ENCODE assay signal across 24 cellular contexts in the genomic region with DNA sequence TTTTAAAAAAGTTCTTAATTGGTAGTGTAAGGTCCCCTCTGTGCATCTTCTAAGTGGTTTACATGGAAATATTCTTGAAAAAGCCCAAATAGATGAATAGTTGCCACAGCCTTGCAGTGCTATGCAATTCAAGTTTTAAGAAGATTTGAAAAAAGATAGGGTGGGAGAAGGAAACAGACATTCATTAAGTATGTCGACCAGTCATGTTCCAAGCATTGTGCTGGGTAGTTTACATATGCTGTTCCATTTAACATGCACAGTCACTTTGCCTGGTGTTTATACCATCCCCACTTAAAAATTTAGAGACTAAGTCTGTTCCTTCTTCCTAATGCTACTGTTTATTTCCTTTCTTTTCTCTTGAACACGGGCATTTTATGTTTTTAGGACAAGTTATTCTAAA. TPM values are rescaled to one million over a fixed set of nuclear protein-coding genes. Genes with fewer than 3 reads are reported as not detected.
DNase-seq lines count a peak whose midpoint lies in the region; TF ChIP-seq lines count a peak whose summit lies in the region.
"Had no signal": no experiment of that assay in that cellular context is flagged by ENCODE, and none has a peak within 500 bp of the region (broad histone marks: within the 10 kb centered on the region; RNA-seq: fewer than 3 reads in every experiment).

No MANE protein-coding gene starts in this region.

- H3K9me3 Mint-ChIP-seq in Calu3 (ENCODE audit: low read depth, unreplicated experiment): peaks cover 6% of the 10 kb centered on the region
- H3K9me3 Mint-ChIP-seq: activated T-cell treated with anti-CD3 and anti-CD28 coated beads, Interleukin-2, amount 50 U/mL, for 24 hours; CD4-positive, alpha-beta T cell; stimulated activated effector memory CD8-positive, alpha-beta T cell treated with anti-CD3 and anti-CD28 coated beads, Interleukin-12 subunit alpha, Interleukin-12 subunit beta, amount 100 ng/mL, for 72 hours; T-helper 2 cell treated with Interferon-gamma antibody and Interleukin-4, amounts not matched to agents 5 μg/mL and 100 μg/mL, for 36 hours had no signal

- H3K4me3 Mint-ChIP-seq in Calu3 (ENCODE audit: low read depth, unreplicated experiment): no peak overlapping the region
- H3K4me3 Mint-ChIP-seq: activated CD4-positive, alpha-beta memory T cell treated with anti-CD3 and anti-CD28 coated beads, Interleukin-2, amount 10 ng/mL, durations not matched to agents 7 days and 5 days; activated T-cell treated with anti-CD3 and anti-CD28 coated beads, Interleukin-2, amount 50 U/mL, for 24 hours; CD4-positive, alpha-beta T cell; nephron progenitor cell; stimulated activated effector memory CD8-positive, alpha-beta T cell treated with anti-CD3 and anti-CD28 coated beads, Interleukin-12 subunit alpha, Interleukin-12 subunit beta, amount 100 ng/mL, for 72 hours; T-helper 2 cell treated with Interferon-gamma antibody and Interleukin-4, amounts not matched to agents 5 μg/mL and 100 μg/mL, for 36 hours; WTC11 had no signal

- no peak overlapping the region for H3K18ac ChIP-seq in mesenchymal stem cell (ENCODE audit: low read depth in 1 of 2, low read length in 2 of 2)

- H3K4me3 ChIP-seq in HL-60 (replicated peaks; ENCODE audit: insufficient read depth, low read length): no peak overlapping the region
- peak overlapping the region; percentile 20; the same call in 1 of the 2 replicates for H3K4me3 ChIP-seq in WI38 (ENCODE audit: low read depth, low read length)
- H3K4me3 ChIP-seq in mesenchymal stem cell (ENCODE audit: insufficient read depth in 1 of 2, low read depth in 1 of 2, low read length in 2 of 2): no peak overlapping the region
- H3K4me3 ChIP-seq: mucosa of descending colon, sigmoid colon, SK-N-MC, thoracic aorta had no signal

- H3K4me1 ChIP-seq in mesenchymal stem cell (ENCODE audit: control insufficient read depth, insufficient read depth, low read depth, low read length): no peaks in the 10 kb centered on the region
- H3K4me1 ChIP-seq: sigmoid colon had no signal

- no peaks in the 10 kb centered on the region for H3K36me3 Mint-ChIP-seq in Calu3 (ENCODE audit: insufficient read depth, unreplicated experiment)
- H3K36me3 Mint-ChIP-seq: stimulated activated effector memory CD8-positive, alpha-beta T cell treated with anti-CD3 and anti-CD28 coated beads, Interleukin-12 subunit alpha, Interleukin-12 subunit beta, amount 100 ng/mL, for 72 hours; WTC11 had no signal

- no peak overlapping the region for H2BK15ac ChIP-seq in mesenchymal stem cell (ENCODE audit: low read depth, poor library complexity, severe bottlenecking)

- intact Hi-C loops in Calu3 (cut with micrococcal nuclease; ENCODE audit: unreplicated experiment): no loop called here

- no peak overlapping the region for H4K8ac ChIP-seq in mesenchymal stem cell (ENCODE audit: low read length)

- no peaks in the 10 kb centered on the region for H3K9me3 ChIP-seq in mesenchymal stem cell (ENCODE audit: control insufficient read depth, low read length)
- H3K9me3 ChIP-seq: mucosa of descending colon, sigmoid colon, thoracic aorta had no signal

- no peak overlapping the region for H3K23ac ChIP-seq in mesenchymal stem cell (ENCODE audit: low read length in 2 of 2)

- no peak overlapping the region for H3K9ac ChIP-seq in mesenchymal stem cell (ENCODE audit: low read length)

- peaks cover 22% of the 10 kb centered on the region for H3K4me1 Mint-ChIP-seq in Calu3 (ENCODE audit: low read depth, unreplicated experiment)
- H3K4me1 Mint-ChIP-seq: nephron progenitor cell, WTC11 had no signal

- CTCF ChIA-PET in Calu3 (lab: Charles Lee): no interaction called here

- no peak overlapping the region for H2BK120ac ChIP-seq in mesenchymal stem cell (ENCODE audit: low read depth, low read length)

- H3K36me3 ChIP-seq in mesenchymal stem cell (ENCODE audit: control insufficient read depth in 1 of 2, insufficient read depth in 2 of 2, low read depth in 1 of 2, low read length in 2 of 2): no peaks in the 10 kb centered on the region
- H3K36me3 ChIP-seq: sigmoid colon, thoracic aorta had no signal

- no peaks in the 10 kb centered on the region for H3K27me3 ChIP-seq in HL-60 (ENCODE audit: insufficient read depth, poor library complexity, severe bottlenecking)
- no peaks in the 10 kb centered on the region for H3K27me3 ChIP-seq in mesenchymal stem cell (ENCODE audit: control insufficient read depth in 1 of 2, insufficient read depth in 1 of 2, low read length in 2 of 2)
- H3K27me3 ChIP-seq: sigmoid colon had no signal

- TF ChIP-seq CTCF in Calu3 (IDR thresholded peaks at IDR 0.05; ENCODE audit: unreplicated experiment): no peak
- no peak for TF ChIP-seq CTCF in HL-60 (IDR thresholded peaks at IDR 0.05; ENCODE audit: insufficient read depth, low read length)
- TF ChIP-seq CTCF in WI38 (IDR thresholded peaks at IDR 0.05; ENCODE audit: low read depth, low read length): no peak

- no peak overlapping the region for H2BK5ac ChIP-seq in mesenchymal stem cell (ENCODE audit: low read depth, low read length, poor library complexity, severe bottlenecking)

- no peak overlapping the region for H3K4ac ChIP-seq in mesenchymal stem cell (ENCODE audit: low read depth in 1 of 2, low read length in 2 of 2)

- DNase-seq in Calu3 (no peak), HL-60 (ENCODE audit: low read depth in 1 of 2, low spot score in 1 of 2) (no peak), mesenchymal stem cell (peak; percentile 47), mesenteric fat pad (ENCODE audit: low spot score) (no peak), DMS53 treated with DMSO at 0.1 percent for 48 hours (lab: John Stamatoyannopoulos, UW; ENCODE audit: unreplicated experiment) (no peak)
- DNase-seq in stimulated activated CD4-positive, alpha-beta T cell treated with anti-CD3 and anti-CD28 coated beads, Interleukin-12 subunit alpha, Interleukin-12 subunit beta, amount 100 ng/mL, for 4 hours: no peak
- no peak for DNase-seq in activated CD8-positive, alpha-beta memory T cell treated with anti-CD3 and anti-CD28 coated beads, Interleukin-2, amount 50 U/mL, for 4 hours
- DNase-seq: activated CD4-positive, alpha-beta memory T cell treated with anti-CD3 and anti-CD28 coated beads, Interleukin-2, amount 10 ng/mL, durations not matched to agents 7 days and 5 days; activated naive CD4-positive, alpha-beta T cell treated with Interleukin-2 at 50 U/mL for 16 hours; activated T-cell treated with anti-CD3 and anti-CD28 coated beads, Interleukin-2, amount 50 U/mL, for 24 hours; CD4-positive, alpha-beta T cell; left ventricle myocardium superior; mucosa of descending colon; NCI-H1105 treated with DMSO at 0.1 percent for 48 hours; NCI-H2081 treated with DMSO at 0.1 percent for 48 hours; nephron progenitor cell; sigmoid colon; stimulated activated CD4-positive, alpha-beta T cell treated with anti-CD3 and anti-CD28 coated beads, Interleukin-1b, Interleukin-23, amount 100 ng/mL, for 48 hours had no signal

- no peaks in the 10 kb centered on the region for H3K79me1 ChIP-seq in mesenchymal stem cell (replicated peaks; ENCODE audit: low read length, poor library complexity, severe bottlenecking)

- H4K91ac ChIP-seq in mesenchymal stem cell (ENCODE audit: low read length): no peak overlapping the region

- 10% methylated on average over 1 of the region's 2 CpGs for WGBS in mesenchymal stem cell

- H3K27ac ChIP-seq in HL-60 (replicated peaks): peak overlapping the region; percentile 67
- H3K27ac ChIP-seq in mesenchymal stem cell (ENCODE audit: low read length, poor library complexity, severe bottlenecking): no peak overlapping the region
- H3K27ac ChIP-seq: sigmoid colon, SK-N-MC, thoracic aorta had no signal

- TSS peak; percentile 84 for BruUV-seq in Calu3 (replicated peaks; lab: Mats Ljungman, UMichigan)

- H3K4me2 ChIP-seq in mesenchymal stem cell (ENCODE audit: low read length, poor library complexity, severe bottlenecking): no peak overlapping the region

- no peak overlapping the region for H2BK12ac ChIP-seq in mesenchymal stem cell (ENCODE audit: low read length in 2 of 2)

- no peak overlapping the region for H2AFZ ChIP-seq in mesenchymal stem cell (ENCODE audit: low read depth, low read length)

- no peaks in the 10 kb centered on the region for H3K27me3 Mint-ChIP-seq in Calu3 (ENCODE audit: unreplicated experiment)

- no peak overlapping the region for H3K14ac ChIP-seq in mesenchymal stem cell (ENCODE audit: low read length in 2 of 2)

- no peak overlapping the region for H2AK5ac ChIP-seq in mesenchymal stem cell (ENCODE audit: low read length, severe bottlenecking)

- H3K27ac Mint-ChIP-seq in Calu3 (ENCODE audit: unreplicated experiment): peak overlapping the region; percentile 93
- H3K27ac Mint-ChIP-seq: activated CD4-positive, alpha-beta memory T cell treated with anti-CD3 and anti-CD28 coated beads, Interleukin-2, amount 10 ng/mL, durations not matched to agents 7 days and 5 days; activated T-cell treated with anti-CD3 and anti-CD28 coated beads, Interleukin-2, amount 50 U/mL, for 24 hours; CD4-positive, alpha-beta T cell; nephron progenitor cell; stimulated activated effector memory CD8-positive, alpha-beta T cell treated with anti-CD3 and anti-CD28 coated beads, Interleukin-12 subunit alpha, Interleukin-12 subunit beta, amount 100 ng/mL, for 72 hours; T-helper 2 cell treated with Interferon-gamma antibody and Interleukin-4, amounts not matched to agents 5 μg/mL and 100 μg/mL, for 36 hours; WTC11 had no signal

RNA-seq across cellular contexts. Expression of gene NAMPT, which starts 28.1 kb away (rescaled TPM):
- total RNA-seq in Calu3 (2022): 343 and 364 TPM in 2 replicates
- polyA plus RNA-seq in mesenchymal stem cell (2013, experiment 1 of 2): 61.9 TPM
- polyA plus RNA-seq in mesenchymal stem cell (2013, experiment 2 of 2): 63.3 TPM
- total RNA-seq in mesenteric fat pad: 1,079 TPM
